7 cellular contexts compared by ENCODE assay signal in genomic region chr4:76514087-76514486, GRCh38.
"Had no signal": no experiment of that assay in that cellular context is flagged by ENCODE, and none has a peak within 500 bp of the region (broad histone marks: within the 10 kb centered on the region; RNA-seq: fewer than 3 reads in every experiment).

No MANE protein-coding gene starts in this region.

- H3K4me3 Mint-ChIP-seq: GM23338, IgD-negative memory B cell had no signal

- DNase-seq: H7, KBM-7 had no signal

- H3K4me2 ChIP-seq: GM23338 had no signal

- ATAC-seq: GM23338, HCT116, HepG2 had no signal

- H3K4me3 ChIP-seq: GM23338, HAP-1 had no signal

- H3K36me3 ChIP-seq: HAP-1 had no signal

- H3K9me3 ChIP-seq: HAP-1 had no signal

- H3K4me1 ChIP-seq: HAP-1 had no signal

- H3K4me1 Mint-ChIP-seq: IgD-negative memory B cell had no signal

- H2AFZ ChIP-seq: GM23338 had no signal

- H3K27ac Mint-ChIP-seq: GM23338, IgD-negative memory B cell had no signal
